In genomic region chr17:71417142-71417541, GRCh38 we compare ENCODE assay signal across 33 cellular contexts.
"Had no signal": no experiment of that assay in that cellular context is flagged by ENCODE, and none has a peak within 500 bp of the region (broad histone marks: within the 10 kb centered on the region; RNA-seq: fewer than 3 reads in every experiment).

No MANE protein-coding gene starts in this region.

- H3K27ac Mint-ChIP-seq: activated CD4-positive, alpha-beta T cell treated with anti-CD3 and anti-CD28 coated beads, Interleukin-2, amount 10 ng/mL, durations not matched to agents 24 days and 14 days; activated CD8-positive, alpha-beta T cell treated with anti-CD3 and anti-CD28 coated beads for 36 hours; activated naive CD4-positive, alpha-beta T cell treated with anti-CD3 and anti-CD28 coated beads for 36 hours; activated naive CD4-positive, alpha-beta T cell treated with anti-CD3 and anti-CD28 coated beads, Interleukin-2, amount 50 U/mL, for 72 hours; activated T-helper 1 cell treated with anti-CD3 and anti-CD28 coated beads, Interleukin-12 subunit alpha, Interleukin-12 subunit beta, Interleukin-2, Interleukin-4 antibody, amounts not matched to agents 30 ng/mL and 10 ng/mL and 1 ng/mL, durations not matched to agents 14 hours and 24 hours and 36 hours; IgD-negative memory B cell had no signal

- H3K4me1 Mint-ChIP-seq: activated CD4-positive, alpha-beta T cell treated with anti-CD3 and anti-CD28 coated beads, Interleukin-2, amount 10 ng/mL, durations not matched to agents 24 days and 14 days; central memory CD8-positive, alpha-beta T cell; IgD-negative memory B cell had no signal

- H3K36me3 ChIP-seq: brain microvascular endothelial cell, cardiac muscle cell, SJCRH30, WERI-Rb-1 had no signal

- H3K9me3 ChIP-seq: SJCRH30 had no signal

- H3K4me3 ChIP-seq: cardiac muscle cell, MG63, SJCRH30, SK-N-MC had no signal

- H3K9me3 Mint-ChIP-seq: activated T-helper 1 cell treated with anti-CD3 and anti-CD28 coated beads, Interleukin-12 subunit alpha, Interleukin-12 subunit beta, Interleukin-2, Interleukin-4 antibody, amounts not matched to agents 30 ng/mL and 10 ng/mL and 1 ng/mL, durations not matched to agents 14 hours and 24 hours and 36 hours; central memory CD8-positive, alpha-beta T cell had no signal

- H3K27me3 Mint-ChIP-seq: activated CD4-positive, alpha-beta T cell treated with anti-CD3 and anti-CD28 coated beads, Interleukin-2, amount 10 ng/mL, durations not matched to agents 24 days and 14 days; activated CD8-positive, alpha-beta T cell treated with anti-CD3 and anti-CD28 coated beads for 36 hours; central memory CD8-positive, alpha-beta T cell had no signal

- H3K4me3 Mint-ChIP-seq: activated CD4-positive, alpha-beta T cell treated with anti-CD3 and anti-CD28 coated beads, Interleukin-2, amount 10 ng/mL, durations not matched to agents 24 days and 14 days; activated CD8-positive, alpha-beta T cell treated with anti-CD3 and anti-CD28 coated beads for 36 hours; activated naive CD4-positive, alpha-beta T cell treated with anti-CD3 and anti-CD28 coated beads for 36 hours; activated T-cell treated with anti-CD3 and anti-CD28 coated beads, Interleukin-2, amount 50 U/mL, for 4 hours; activated T-helper 1 cell treated with anti-CD3 and anti-CD28 coated beads, Interleukin-12 subunit alpha, Interleukin-12 subunit beta, Interleukin-2, Interleukin-4 antibody, amounts not matched to agents 30 ng/mL and 10 ng/mL and 1 ng/mL, durations not matched to agents 14 hours and 24 hours and 36 hours; central memory CD8-positive, alpha-beta T cell; IgD-negative memory B cell had no signal

- DNase-seq: activated CD4-positive, alpha-beta T cell treated with anti-CD3 and anti-CD28 coated beads, Interleukin-2, amount 10 ng/mL, durations not matched to agents 24 days and 14 days; activated CD4-positive, alpha-beta T cell treated with anti-CD3 and anti-CD28 coated beads, Interleukin-2, amount 50 U/mL, for 4 hours; activated CD8-positive, alpha-beta T cell treated with anti-CD3 and anti-CD28 coated beads for 36 hours; activated gamma-delta T cell treated with Interleukin-2 at 50 U/mL for 16 hours; activated naive CD4-positive, alpha-beta T cell treated with anti-CD3 and anti-CD28 coated beads for 36 hours; activated T-cell treated with anti-CD3 and anti-CD28 coated beads for 4 hours; activated T-cell treated with anti-CD3 and anti-CD28 coated beads, Interleukin-2, amount 50 U/mL, for 4 hours; amniotic stem cell; aorta; brain microvascular endothelial cell; Kasumi-1; KG1; MG63; NCI-H1105; NCI-H1417 treated with DMSO at 0.1 percent for 48 hours; NCI-H187 treated with DMSO at 0.1 percent for 48 hours; NCI-H2081; NCI-H226; NCI-H446 treated with DMSO at 0.1 percent for 48 hours; NCI-H524; NCI-H69; NCI-H82; SHP77; SJCRH30; T1000; WERI-Rb-1 had no signal

- H3K27me3 ChIP-seq: brain microvascular endothelial cell, cardiac muscle cell, MG63, SJCRH30 had no signal

- H3K4me1 ChIP-seq: SJCRH30 had no signal

- ATAC-seq: activated CD8-positive, alpha-beta T cell treated with anti-CD3 and anti-CD28 coated beads for 36 hours; activated naive CD4-positive, alpha-beta T cell treated with anti-CD3 and anti-CD28 coated beads, Interleukin-2, amount 50 U/mL, for 72 hours; activated T-cell treated with anti-CD3 and anti-CD28 coated beads, Interleukin-2, amount 50 U/mL, for 4 hours; Panc1 had no signal

- H3K36me3 Mint-ChIP-seq: IgD-negative memory B cell had no signal

- H3K27ac ChIP-seq: brain microvascular endothelial cell, cardiac muscle cell, SJCRH30, SK-N-MC, WERI-Rb-1 had no signal
